ENCODE assay signal across 17 cellular contexts in the genomic region with DNA sequence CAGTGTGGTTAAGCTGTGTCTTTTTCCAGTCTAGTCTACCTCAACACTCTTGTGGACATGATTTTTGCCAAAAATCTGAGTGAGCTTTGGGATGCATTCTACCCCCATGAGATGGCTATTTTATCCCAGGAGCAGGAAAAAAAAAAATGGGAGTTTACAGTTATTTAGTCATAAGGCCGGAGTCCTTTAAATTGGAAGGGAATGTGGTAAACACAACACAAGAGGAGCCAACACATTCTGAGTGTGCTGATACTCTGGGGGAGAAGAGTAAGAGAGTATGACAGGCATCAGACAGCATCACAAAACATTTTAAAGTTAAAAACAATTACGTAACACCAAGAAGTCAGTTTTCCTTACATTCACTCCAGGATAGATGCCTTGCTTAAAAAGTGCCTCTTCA. TPM values are rescaled to one million over a fixed set of nuclear protein-coding genes. Genes with fewer than 3 reads are reported as not detected.
DNase-seq lines count a peak whose midpoint lies in the region; ATAC-seq and TF ChIP-seq lines count a peak whose summit lies in the region.
"Had no signal": no experiment of that assay in that cellular context is flagged by ENCODE, and none has a peak within 500 bp of the region (broad histone marks: within the 10 kb centered on the region; RNA-seq: fewer than 3 reads in every experiment).

No MANE protein-coding gene starts in this region.

- no peak for DNase-seq in stimulated activated naive CD8-positive, alpha-beta T cell treated with anti-CD3 and anti-CD28 coated beads, Interleukin-15, amount 100 ng/mL, for 72 hours
- no peak for DNase-seq in stimulated activated naive CD8-positive, alpha-beta T cell treated with anti-CD3 and anti-CD28 coated beads, Interleukin-15, Interleukin-2, amounts not matched to agents 100 U/mL and 50 U/mL, for 24 hours
- DNase-seq in mammary epithelial cell (peak; percentile 6), type B pancreatic cell (ENCODE audit: extremely low spot score, unreplicated experiment) (no peak), NCI-H1105 (lab: John Stamatoyannopoulos, UW) (no peak), NCI-H524 (lab: John Stamatoyannopoulos, UW) (no peak)
- DNase-seq: activated CD4-positive, CD25-positive, alpha-beta regulatory T cell; activated CD8-positive, alpha-beta T cell treated with anti-CD3 and anti-CD28 coated beads, Interleukin-2, amount 10 ng/mL, durations not matched to agents 7 days and 5 days; COR-L47; NCI-H2081; NCI-H526; right lobe of liver; Right ventricle myocardium superior; stimulated activated CD4-positive, alpha-beta T cell treated with anti-CD3 and anti-CD28 coated beads, Interleukin-1b, Interleukin-23, amount 100 ng/mL, for 48 hours had no signal

- CTCF ChIA-PET in mammary epithelial cell (lab: Charles Lee; ENCODE audit: low non-redundant PET) = no interaction called here

- no peaks in the 10 kb centered on the region for H3K4me1 ChIP-seq in mammary epithelial cell (ENCODE audit: insufficient read depth, low read length)
- H3K4me1 ChIP-seq: right lobe of liver had no signal

- H3K36me3 ChIP-seq in mammary epithelial cell (ENCODE audit: insufficient read depth, low read length) = no peaks in the 10 kb centered on the region
- H3K36me3 ChIP-seq: right lobe of liver had no signal

- no peak overlapping the region for H3K9ac ChIP-seq in mammary epithelial cell (ENCODE audit: insufficient read depth, low read length)

- H3K9me3 ChIP-seq in mammary epithelial cell (replicated peaks; ENCODE audit: insufficient read depth, low read length) = no peaks in the 10 kb centered on the region

- in situ Hi-C loops in mammary epithelial cell (cut with MboI; ENCODE audit: low sequenced_read_pairs in 2 of 2) = no loop called here

- intact Hi-C loops in mammary epithelial cell (cut with micrococcal nuclease) = no loop called here

- H3K27me3 ChIP-seq in mammary epithelial cell (ENCODE audit: insufficient read depth, low read length) (no peaks in the 10 kb centered on the region), layer of hippocampus (ENCODE audit: control insufficient read depth, insufficient read depth, low read length) (no peaks in the 10 kb centered on the region)
- H3K27me3 ChIP-seq: right lobe of liver had no signal

- H3K4me3 ChIP-seq in mammary epithelial cell (replicated peaks in 1 of 3; ENCODE audit: insufficient read depth in 1 of 3, low read depth in 2 of 3, low read length in 3 of 3) = no peak overlapping the region
- H3K4me3 ChIP-seq: right lobe of liver had no signal

- H3K27ac ChIP-seq in mammary epithelial cell (ENCODE audit: insufficient read depth, low read depth, low read length) = no peak overlapping the region
- H3K27ac ChIP-seq in layer of hippocampus (ENCODE audit: low read depth, low read length) = peak overlapping the region; percentile 90
- H3K27ac ChIP-seq: right lobe of liver had no signal

- 45% methylated on average over 2 of the region's 2 CpGs for WGBS in mammary epithelial cell (ENCODE audit: low coverage, missing lambda C conversion rate)

- H3K27ac Mint-ChIP-seq in stimulated activated naive CD8-positive, alpha-beta T cell treated with anti-CD3 and anti-CD28 coated beads, Interleukin-15, amount 100 ng/mL, for 72 hours = peak overlapping the region; percentile 34 to 77
- H3K27ac Mint-ChIP-seq in type B pancreatic cell = peak overlapping the region; percentile 32
- H3K27ac Mint-ChIP-seq: activated CD8-positive, alpha-beta T cell treated with anti-CD3 and anti-CD28 coated beads, Interleukin-2, amount 10 ng/mL, durations not matched to agents 7 days and 5 days; T-helper 1 cell treated with Interleukin-12 subunit alpha and Interleukin-12 subunit beta and Interleukin-4 antibody, amounts not matched to agents 30 μg/mL and 1 μg/mL, for 36 hours had no signal

- ATAC-seq in stimulated activated naive CD8-positive, alpha-beta T cell treated with anti-CD3 and anti-CD28 coated beads, Interleukin-15, amount 100 ng/mL, for 72 hours = no peak
- ATAC-seq in stimulated activated naive CD8-positive, alpha-beta T cell treated with anti-CD3 and anti-CD28 coated beads, Interleukin-15, Interleukin-2, amounts not matched to agents 100 U/mL and 50 U/mL, for 24 hours = no peak
- ATAC-seq in GM21423 (IDR thresholded peaks at IDR 0.05; ENCODE audit: unreplicated experiment) = no peak
- ATAC-seq: activated CD8-positive, alpha-beta T cell treated with anti-CD3 and anti-CD28 coated beads, Interleukin-2, amount 10 ng/mL, durations not matched to agents 7 days and 5 days; right lobe of liver had no signal

- H3K4me1 Mint-ChIP-seq in stimulated activated naive CD8-positive, alpha-beta T cell treated with anti-CD3 and anti-CD28 coated beads, Interleukin-15, amount 100 ng/mL, for 72 hours = peaks cover 44% of the 10 kb centered on the region
- H3K4me1 Mint-ChIP-seq in type B pancreatic cell (ENCODE audit: unreplicated experiment) = peaks cover 4% of the 10 kb centered on the region

- peaks cover 64% of the 10 kb centered on the region for H3K79me2 ChIP-seq in mammary epithelial cell (ENCODE audit: insufficient read depth, low read length)

- BruUV-seq in mammary epithelial cell (replicated peaks; lab: Mats Ljungman, UMichigan) = no TSS peak

- H3K4me2 ChIP-seq in mammary epithelial cell (ENCODE audit: insufficient read depth, low read depth, low read length) = no peak overlapping the region

- no peak overlapping the region for H2AFZ ChIP-seq in mammary epithelial cell (ENCODE audit: low read depth, low read length)

- no peak overlapping the region for H3K4me3 Mint-ChIP-seq in stimulated activated naive CD8-positive, alpha-beta T cell treated with anti-CD3 and anti-CD28 coated beads, Interleukin-15, amount 100 ng/mL, for 72 hours
- H3K4me3 Mint-ChIP-seq in type B pancreatic cell = no peak overlapping the region
- H3K4me3 Mint-ChIP-seq: activated CD8-positive, alpha-beta T cell treated with anti-CD3 and anti-CD28 coated beads, Interleukin-2, amount 10 ng/mL, durations not matched to agents 7 days and 5 days; T-helper 1 cell treated with Interleukin-12 subunit alpha and Interleukin-12 subunit beta and Interleukin-4 antibody, amounts not matched to agents 30 μg/mL and 1 μg/mL, for 36 hours had no signal

- H3K36me3 Mint-ChIP-seq in type B pancreatic cell = peaks cover 10% of the 10 kb centered on the region

- peaks cover 22 to 29% of the 10 kb centered on the region in 2 donors for H3K9me3 Mint-ChIP-seq in stimulated activated naive CD8-positive, alpha-beta T cell treated with anti-CD3 and anti-CD28 coated beads, Interleukin-15, amount 100 ng/mL, for 72 hours
- H3K9me3 Mint-ChIP-seq in type B pancreatic cell = no peaks in the 10 kb centered on the region

- no peaks in the 10 kb centered on the region for H4K20me1 ChIP-seq in mammary epithelial cell (ENCODE audit: insufficient read depth, low read length)

- H3K27me3 Mint-ChIP-seq in stimulated activated naive CD8-positive, alpha-beta T cell treated with anti-CD3 and anti-CD28 coated beads, Interleukin-15, amount 100 ng/mL, for 72 hours = no peaks in the 10 kb centered on the region
- H3K27me3 Mint-ChIP-seq in type B pancreatic cell = no peaks in the 10 kb centered on the region

- TF ChIP-seq CTCF in mammary epithelial cell (conservative IDR thresholded peaks at IDR 0.05 in 1 of 2, IDR thresholded peaks at IDR 0.05 in 1 of 2; ENCODE audit: extremely low read depth in 1 of 2, insufficient read depth in 1 of 2, low read depth in 1 of 2, low read length in 2 of 2) (no peak), type B pancreatic cell (conservative IDR thresholded peaks at IDR 0.05) (no peak)

- dilution Hi-C loops in mammary epithelial cell (cut with HindIII; ENCODE audit: low sequenced_read_pairs) = no loop called here

RNA-seq across cellular contexts. Expression of a gene that starts 46.1 kb away (rescaled TPM):
- total RNA-seq in mammary epithelial cell (10 to 100 TPM; 51.2 to 57.7 TPM), type B pancreatic cell (ENCODE audit: low replicate concordance) (48.8 and 58.8 TPM in 2 replicates)
- polyA plus RNA-seq in mammary epithelial cell = 27.5 TPM
- 25.5 TPM for polyA minus RNA-seq in mammary epithelial cell
